ENCODE assay signal across 27 cellular contexts in genomic region chr10:129992356-129992755, GRCh38.
"Had no signal": no experiment of that assay in that cellular context is flagged by ENCODE, and none has a peak within 500 bp of the region (broad histone marks: within the 10 kb centered on the region; RNA-seq: fewer than 3 reads in every experiment).

No MANE protein-coding gene starts in this region.

- H3K27me3 ChIP-seq: stomach, suprapubic skin, testis, thyroid gland, tibial nerve, transverse colon, upper lobe of left lung, upper lobe of right lung, uterus, vagina had no signal

- H3K4me3 ChIP-seq: stomach, suprapubic skin, testis, thoracic aorta, thyroid gland, tibial artery, tibial nerve, transverse colon, upper lobe of left lung, upper lobe of right lung, uterus, vagina had no signal

- ATAC-seq: stimulated activated effector memory CD8-positive, alpha-beta T cell treated with anti-CD3 and anti-CD28 coated beads, Interleukin-12 subunit alpha, Interleukin-12 subunit beta, amount 100 ng/mL, for 72 hours; stimulated activated memory B cell treated with anti-CD40 and anti-IgM and Interleukin-4, amounts not matched to agents 10 μg/mL and 1 μg/mL and 100 μg/mL, for 72 hours; stimulated activated naive B cell treated with anti-CD40 and anti-IgM and Interleukin-4, amounts not matched to agents 10 μg/mL and 1 μg/mL and 100 μg/mL, for 72 hours; stimulated activated naive CD8-positive, alpha-beta T cell treated with anti-CD3 and anti-CD28 coated beads, Interleukin-15, amount 100 ng/mL, for 72 hours; stimulated activated naive CD8-positive, alpha-beta T cell treated with anti-CD3 and anti-CD28 coated beads, Interleukin-15, Interleukin-2, amounts not matched to agents 100 U/mL and 50 U/mL, for 24 hours; upper lobe of right lung had no signal

- H3K36me3 ChIP-seq: stomach, suprapubic skin, thoracic aorta, thyroid gland, tibial artery, tibial nerve, transverse colon, upper lobe of left lung, upper lobe of right lung, uterus, vagina had no signal

- DNase-seq: stimulated activated CD4-positive, alpha-beta T cell treated with anti-CD3 and anti-CD28 coated beads, Interleukin-2, amount 100 ng/mL, for 48 hours; stimulated activated CD4-positive, alpha-beta T cell treated with anti-CD3 and anti-CD28 coated beads, Interleukin-4, amount 100 ng/mL, for 1 hour; stimulated activated CD4-positive, alpha-beta T cell treated with anti-CD3 and anti-CD28 coated beads, Interleukin-4, amount 100 ng/mL, for 24 hours; stimulated activated CD4-positive, alpha-beta T cell treated with anti-CD3 and anti-CD28 coated beads, Interleukin-4, amount 100 ng/mL, for 4 hours; stimulated activated CD8-positive, alpha-beta memory T cell treated with anti-CD3 and anti-CD28 coated beads, Interleukin-4, amount 100 ng/mL, for 48 hours; stimulated activated naive B cell treated with anti-CD40 and anti-IgM and Interleukin-4, amounts not matched to agents 10 μg/mL and 1 μg/mL and 100 μg/mL, for 72 hours; stimulated activated naive CD4-positive, alpha-beta T cell; stimulated activated naive CD4-positive, alpha-beta T cell treated with Interleukin-2 at 50 U/mL for 16 hours; stimulated activated naive CD8-positive, alpha-beta T cell treated with anti-CD3 and anti-CD28 coated beads, Interleukin-15, amount 100 ng/mL, for 72 hours; stimulated activated naive CD8-positive, alpha-beta T cell treated with anti-CD3 and anti-CD28 coated beads, Interleukin-15, Interleukin-2, amounts not matched to agents 100 U/mL and 50 U/mL, for 24 hours; stomach; substantia nigra; testis; thyroid gland; tibial artery; transverse colon; trophoblast cell; upper lobe of left lung; upper lobe of right lung; uterus had no signal

- H3K27ac ChIP-seq: stomach, suprapubic skin, testis, thoracic aorta, thyroid gland, tibial artery, tibial nerve, transverse colon, upper lobe of left lung, upper lobe of right lung, uterus, vagina had no signal

- H3K9me3 ChIP-seq: suprapubic skin, testis, thyroid gland, transverse colon, upper lobe of right lung, uterus, vagina had no signal

- FAIRE-seq: urothelium cell line had no signal

- H3K4me1 ChIP-seq: stomach, suprapubic skin, testis, thyroid gland, tibial artery, tibial nerve, transverse colon, upper lobe of left lung, upper lobe of right lung, uterus, vagina had no signal
